2 cellular contexts compared by ENCODE assay signal in genomic region chr21:15439726-15440125, GRCh38.
TF ChIP-seq lines count a peak whose summit lies in the region.

No MANE protein-coding gene starts in this region.

TF ChIP-seq in A549, 52 proteins besides CTCF, POLR2A, EP300 and RAD21 (continued from another document):
- TF ChIP-seq HMGXB4 (CRISPR knock-in tag; IDR thresholded peaks at IDR 0.05; ENCODE audit: borderline replicate concordance) (no peak), HEYL (CRISPR knock-in tag; IDR thresholded peaks at IDR 0.05) (no peak), JUNB (IDR thresholded peaks at IDR 0.05) (no peak), ELK1 (IDR thresholded peaks at IDR 0.05; ENCODE audit: low read depth, low read length) (no peak), MAFK (IDR thresholded peaks at IDR 0.05; ENCODE audit: partially characterized antibody) (no peak), JUN (IDR thresholded peaks at IDR 0.05) (no peak), HOXB13 (CRISPR knock-in tag; IDR thresholded peaks at IDR 0.05; ENCODE audit: low read depth) (no peak), HDAC2 (IDR thresholded peaks at IDR 0.05) (no peak)

TF ChIP-seq in WTC11, 78 proteins besides CTCF, POLR2A, EP300 and RAD21 (continued from another document):
- TF ChIP-seq GRHL2 (CRISPR knock-in tag; IDR thresholded peaks at IDR 0.05; ENCODE audit: insufficient replicate concordance, severe bottlenecking): no peak
- TF ChIP-seq GTF2I (CRISPR knock-in tag; conservative IDR thresholded peaks at IDR 0.05): no peak
- no peak for TF ChIP-seq ZNF532 (CRISPR knock-in tag; IDR thresholded peaks at IDR 0.05; ENCODE audit: borderline replicate concordance)
